8 cellular contexts compared by ENCODE assay signal in genomic region chr6:157273756-157274088, GRCh38. TPM values are rescaled to one million over a fixed set of nuclear protein-coding genes. Genes with fewer than 3 reads are reported as not detected.
DNase-seq lines count a peak whose midpoint lies in the region; ATAC-seq and TF ChIP-seq lines count a peak whose summit lies in the region.

No MANE protein-coding gene starts in this region.

- WGBS in esophagus muscularis mucosa = 36% methylated on average over 11 of the region's 12 CpGs
- WGBS in prostate gland = 61% methylated on average over 12 of the region's 12 CpGs

- H3K9me3 Mint-ChIP-seq in progenitor cell of endocrine pancreas (ENCODE audit: low read depth) (peaks cover 9% of the 10 kb centered on the region), type B pancreatic cell (peaks cover 8% of the 10 kb centered on the region)

- H3K36me3 ChIP-seq in esophagus muscularis mucosa = no peaks in the 10 kb centered on the region
- no peaks in the 10 kb centered on the region for H3K36me3 ChIP-seq in prostate gland

- peak; percentile 37 for ATAC-seq in HG02884 (IDR thresholded peaks at IDR 0.05; ENCODE audit: unreplicated experiment)

- H3K9me3 ChIP-seq in esophagus muscularis mucosa (no peaks in the 10 kb centered on the region), prostate gland (no peaks in the 10 kb centered on the region)

- H3K27ac Mint-ChIP-seq in progenitor cell of endocrine pancreas (no peak overlapping the region), type B pancreatic cell (peak overlapping the region; percentile 94)

- TF ChIP-seq POLR2A in esophagus muscularis mucosa (IDR thresholded peaks at IDR 0.05; ENCODE audit: low read depth) (no peak), prostate gland (IDR thresholded peaks at IDR 0.05) (no peak)

- H3K4me3 Mint-ChIP-seq in progenitor cell of endocrine pancreas (ENCODE audit: low read depth) (peak overlapping the region; percentile 68), type B pancreatic cell (peak overlapping the region; percentile 86)

- H3K36me3 Mint-ChIP-seq in progenitor cell of endocrine pancreas (ENCODE audit: insufficient read depth) (no peaks in the 10 kb centered on the region), type B pancreatic cell (peaks cover 9% of the 10 kb centered on the region)

- intact Hi-C loops in esophagus muscularis mucosa (cut with DNase I) = loop anchor here (5.0 kb wide), 2 partner anchors 36 to 236 kb away; no protein-coding TSS in a partner anchor
- intact Hi-C loops in prostate gland (cut with DNase I) = loop anchor here (2.0 to 10.0 kb wide), 3 partner anchors 39 to 709 kb away; no protein-coding TSS in a partner anchor

- H3K27me3 ChIP-seq in esophagus muscularis mucosa (no peaks in the 10 kb centered on the region), prostate gland (replicated peaks; ENCODE audit: insufficient read depth) (no peaks in the 10 kb centered on the region)

- no peak for TF ChIP-seq EP300 in esophagus muscularis mucosa (IDR thresholded peaks at IDR 0.05)

- H3K27ac ChIP-seq in esophagus muscularis mucosa (replicated peaks in 1 of 4) (peak overlapping the region; percentile 85 to 89 (median 88)), prostate gland (no peak overlapping the region)

- in situ Hi-C loops in GM13976 (cut with MboI; ENCODE audit: low sequenced_read_pairs, unreplicated experiment) = no loop called here

- H3K4me3 ChIP-seq in esophagus muscularis mucosa (peak overlapping the region; percentile 67 to 79 (median 68)), prostate gland (no peak overlapping the region)

- H3K27me3 Mint-ChIP-seq in progenitor cell of endocrine pancreas (peaks cover 28% of the 10 kb centered on the region), type B pancreatic cell (peaks cover 8% of the 10 kb centered on the region)

- H3K4me1 ChIP-seq in esophagus muscularis mucosa = peaks cover 27 to 39% (median 33%) of the 10 kb centered on the region in 4 donors
- peaks cover 4% of the 10 kb centered on the region for H3K4me1 ChIP-seq in prostate gland (replicated peaks)

- DNase-seq in GM13976 (ENCODE audit: low spot score) (peak; percentile 86), NCI-H82 treated with DMSO at 0.1 percent for 48 hours (lab: John Stamatoyannopoulos, UW; ENCODE audit: unreplicated experiment) (peak; percentile 55), activated T-cell treated with anti-CD3 and anti-CD28 coated beads for 48 hours (ENCODE audit: low read depth) (peak; percentile 64), esophagus muscularis mucosa (ENCODE audit: extremely low spot score) (no peak), progenitor cell of endocrine pancreas (ENCODE audit: low spot score, unreplicated experiment) (no peak), type B pancreatic cell (ENCODE audit: extremely low spot score, unreplicated experiment) (no peak), prostate gland (ENCODE audit: low spot score) (no peak)

- H3K4me1 Mint-ChIP-seq in progenitor cell of endocrine pancreas (ENCODE audit: low read depth) = peaks cover 5% of the 10 kb centered on the region
- H3K4me1 Mint-ChIP-seq in type B pancreatic cell (ENCODE audit: unreplicated experiment) = peaks cover 11% of the 10 kb centered on the region

- no peak for TF ChIP-seq CTCF in GM13976 (IDR thresholded peaks at IDR 0.05; ENCODE audit: borderline replicate concordance, control extremely low read depth, extremely low read depth, insufficient read depth, missing control alignments)
- no peak for TF ChIP-seq CTCF in esophagus muscularis mucosa (IDR thresholded peaks at IDR 0.05)
- TF ChIP-seq CTCF in progenitor cell of endocrine pancreas (IDR thresholded peaks at IDR 0.05; ENCODE audit: unreplicated experiment) = no peak
- TF ChIP-seq CTCF in type B pancreatic cell (conservative IDR thresholded peaks at IDR 0.05) = no peak
- TF ChIP-seq CTCF in prostate gland (IDR thresholded peaks at IDR 0.05) = no peak

RNA-seq across cellular contexts. Expression of gene TMEM242, which starts 49.6 kb away (rescaled TPM):
- total RNA-seq in esophagus muscularis mucosa (10 to 100 TPM in 1 of 4 donors, 1 to 10 TPM in 3; 6.1 to 10.1 (median 8.0) TPM), progenitor cell of endocrine pancreas (11.5 and 12.4 TPM in 2 replicates), type B pancreatic cell (ENCODE audit: low replicate concordance) (10.1 and 11.7 TPM in 2 replicates), prostate gland (1 to 10 TPM; 6.4 to 8.5 TPM)

Comparison
In these comparisons a context has a peak if more than half of its experiments do, and no peak if none do; other contexts are left out.
1. DNase-seq: peak in GM13976 (single experiment), NCI-H82 treated with DMSO at 0.1 percent for 48 hours (single experiment) and activated T-cell treated with anti-CD3 and anti-CD28 coated beads for 48 hours (single experiment); none in esophagus muscularis mucosa (single experiment), progenitor cell of endocrine pancreas (single experiment), type B pancreatic cell (single experiment) and prostate gland (single experiment).
2. H3K27ac ChIP-seq: peak in esophagus muscularis mucosa (4 of 4); none in prostate gland (0 of 2).
3. H3K4me3 ChIP-seq: peak in esophagus muscularis mucosa (4 of 4); none in prostate gland (0 of 2).